In genomic region chr2:70964596-70965386, GRCh38 we compare ENCODE assay signal across 8 cellular contexts. TPM values are rescaled to one million over a fixed set of nuclear protein-coding genes. Genes with fewer than 3 reads are reported as not detected.
A peak's percentile ranks its signal among the peaks of the same experiment; 100 is the strongest.
DNase-seq lines count a peak whose midpoint lies in the region; ATAC-seq, FAIRE-seq and TF ChIP-seq lines count a peak whose summit lies in the region.

No MANE protein-coding gene starts in this region.

- H3K4me1 ChIP-seq in Panc1 (ENCODE audit: control insufficient read depth, insufficient read depth, low read length) (no peaks in the 10 kb centered on the region), thoracic aorta (ENCODE audit: control insufficient read depth in 1 of 2, low read depth in 2 of 2) (peaks cover 3 to 9% of the 10 kb centered on the region in 2 donors)

- H3K27ac ChIP-seq in Panc1 (ENCODE audit: low read length), result no peak overlapping the region
- no peak overlapping the region for H3K27ac ChIP-seq in thoracic aorta

- intact Hi-C loops in Panc1 (cut with micrococcal nuclease; ENCODE audit: unreplicated experiment), result no loop called here

- no peaks in the 10 kb centered on the region for H3K9me3 ChIP-seq in Panc1 (ENCODE audit: control insufficient read depth, insufficient read depth, low read depth, low read length)
- H3K9me3 ChIP-seq in thoracic aorta, result no peaks in the 10 kb centered on the region

- TF ChIP-seq CTCF in Panc1 (IDR thresholded peaks at IDR 0.05) (peak; percentile 96), osteocyte (IDR thresholded peaks at IDR 0.05) (peak; percentile 82), thoracic aorta (IDR thresholded peaks at IDR 0.05) (peak; percentile 73)

- CTCF ChIA-PET in Panc1 (lab: Charles Lee), result interaction anchor here (0.5 to 0.8 kb wide), 5 partner anchors 8 to 93 kb away, joined by 3 read pairs; partner anchors contain the start of gene ATP6V1B1

- H3K4me1 Mint-ChIP-seq in osteocyte (ENCODE audit: unreplicated experiment), result peaks cover 6% of the 10 kb centered on the region

- H3K4me3 ChIP-seq in Panc1 (ENCODE audit: low read depth in 2 of 2, low read length in 2 of 2) (peak overlapping the region; percentile 35 to 39), thoracic aorta (peak overlapping the region; percentile 80)

- H3K27me3 ChIP-seq in Panc1 (ENCODE audit: control insufficient read depth, insufficient read depth, low read length) (no peaks in the 10 kb centered on the region; the same call in none of the 2 replicates), thoracic aorta (replicated peaks; ENCODE audit: insufficient read depth) (no peaks in the 10 kb centered on the region)

- no peaks in the 10 kb centered on the region for H3K9me3 Mint-ChIP-seq in osteocyte (ENCODE audit: unreplicated experiment)

- H3K27ac Mint-ChIP-seq in osteocyte (ENCODE audit: unreplicated experiment), result no peak overlapping the region

- POLR2A ChIA-PET in Panc1 (lab: Charles Lee), result no interaction called here

- ATAC-seq in HG02870 (IDR thresholded peaks at IDR 0.05; ENCODE audit: unreplicated experiment) (peak; percentile 80), Panc1 (peak; percentile 89), thoracic aorta (ENCODE audit: insufficient number of reproducible peaks, low FRiP score, low read depth) (no peak)

- H3K4me3 Mint-ChIP-seq in osteocyte (ENCODE audit: unreplicated experiment), result peak overlapping the region; percentile 76

- peaks cover 2% of the 10 kb centered on the region for H3K36me3 Mint-ChIP-seq in osteocyte (ENCODE audit: unreplicated experiment)

- DNase-seq in GM12891 (ENCODE audit: insufficient read length, low spot score) (peak; percentile 75), Panc1 (ENCODE audit: low read depth, low spot score) (no peak), globus pallidus (ENCODE audit: low spot score) (peak; percentile 54), osteocyte (ENCODE audit: extremely low spot score, unreplicated experiment) (peak; percentile 88), thoracic aorta (ENCODE audit: low spot score) (no peak), RCC 7860 (ENCODE audit: low spot score) (no peak)
- peak; percentile 57 to 79 (median 72) for DNase-seq in activated naive CD4-positive, alpha-beta T cell (lab: John Stamatoyannopoulos, UW)

- in situ Hi-C loops in Panc1 (cut with HindIII; ENCODE audit: low pct_unique_long_range_greater_than_20kb, low sequenced_read_pairs), result no loop called here

- BruUV-seq in Panc1 (replicated peaks; lab: Mats Ljungman, UMichigan), result no TSS peak

- peaks cover 17% of the 10 kb centered on the region for H3K27me3 Mint-ChIP-seq in osteocyte (ENCODE audit: unreplicated experiment)

- FAIRE-seq in GM12891 (lab: Jason Lieb, UNC) (peak; percentile 94), RCC 7860 (lab: Jason Lieb, UNC) (no peak)

- TF ChIP-seq POLR2A in GM12891 (IDR thresholded peaks at IDR 0.05; ENCODE audit: low read depth, low read length), result no peak

- H3K36me3 ChIP-seq in Panc1 (ENCODE audit: control insufficient read depth, insufficient read depth, low read length), result no peaks in the 10 kb centered on the region
- H3K36me3 ChIP-seq in thoracic aorta, result no peaks in the 10 kb centered on the region

TF ChIP-seq in GM12891, 5 proteins besides CTCF, POLR2A, EP300 and RAD21:
- TF ChIP-seq TAF1 (IDR thresholded peaks at IDR 0.05; ENCODE audit: low read depth, low read length) (no peak), POLR2AphosphoS5 (IDR thresholded peaks at IDR 0.05; ENCODE audit: low read depth, low read length) (no peak), SPI1 (IDR thresholded peaks at IDR 0.05; ENCODE audit: low read depth, low read length) (no peak), PAX5 (IDR thresholded peaks at IDR 0.05; ENCODE audit: insufficient read depth, low read length, severe bottlenecking) (no peak), POU2F2 (IDR thresholded peaks at IDR 0.05; ENCODE audit: low read depth, low read length) (no peak)

RNA-seq across cellular contexts. Expression of gene ANKRD53, which starts 13.6 kb away (rescaled TPM):
- 0.14 TPM for polyA plus RNA-seq in GM12891 (2012; ENCODE audit: low read depth, missing spikeins)
- total RNA-seq in Panc1 (2021; ENCODE audit: unreplicated experiment) (not detected), osteocyte (1.9 and 2.7 TPM in 2 replicates), thoracic aorta (1 to 10 TPM in 1 of 2 donors, under 1 TPM in 1; 0.49 to 4.6 TPM)
- 0.13 TPM for polyA plus RNA-seq in Panc1 (2012; ENCODE audit: insufficient read length)

RNA-seq across cellular contexts. Expression of gene ATP6V1B1, which starts 29.1 kb away (rescaled TPM):
- polyA plus RNA-seq in GM12891 (2012; ENCODE audit: low read depth, missing spikeins), result not detected
- total RNA-seq in Panc1 (2021; ENCODE audit: unreplicated experiment) (0.18 TPM), osteocyte (6.3 and 6.5 TPM in 2 replicates), thoracic aorta (1 to 10 TPM; 1.4 to 4.4 TPM)
- not detected for polyA plus RNA-seq in Panc1 (2012; ENCODE audit: insufficient read length)

RNA-seq across cellular contexts. Expression of gene TEX261, which starts 29.9 kb away (rescaled TPM):
- 24.3 TPM for polyA plus RNA-seq in GM12891 (2012; ENCODE audit: low read depth, missing spikeins)
- 64.9 TPM for total RNA-seq in Panc1 (2021; ENCODE audit: unreplicated experiment)
- polyA plus RNA-seq in Panc1 (2012; ENCODE audit: insufficient read length), result 49.4 TPM
- 64.7 and 71.2 TPM in 2 replicates for total RNA-seq in osteocyte
- 10 to 100 TPM; 35.9 to 45.1 TPM for total RNA-seq in thoracic aorta

Comparison
In these comparisons a context has a peak if more than half of its experiments do, and no peak if none do; other contexts are left out.
1. DNase-seq: peak in GM12891 (single experiment), activated naive CD4-positive, alpha-beta T cell (4 of 4), globus pallidus (single experiment) and osteocyte (single experiment); none in Panc1 (single experiment), thoracic aorta (single experiment) and RCC 7860 (single experiment).
2. Peak in every context shown above with its lines, with median percentiles within 50 percentile points of each other: CTCF ChIP-seq.